In genomic region chr9:33179298-33179697, GRCh38 we compare ENCODE assay signal across 1 cellular context.
A peak's percentile ranks its signal among the peaks of the same experiment; 100 is the strongest.
TF ChIP-seq lines count a peak whose summit lies in the region.

No MANE protein-coding gene starts in this region.

TF ChIP-seq in HepG2, 621 proteins besides CTCF, POLR2A, EP300 and RAD21:
- no peak for TF ChIP-seq GATAD1 (CRISPR knock-in tag; IDR thresholded peaks at IDR 0.05)
- TF ChIP-seq FOXO4 (CRISPR knock-in tag; conservative IDR thresholded peaks at IDR 0.05): 0 out of 2 replicates have a peak, but pooled peaks have one; percentile 25
- peak; percentile 38 for TF ChIP-seq SMC3 (IDR thresholded peaks at IDR 0.05; ENCODE audit: low read length)
- peak; percentile 64 for TF ChIP-seq STAG1 (CRISPR knock-in tag; IDR thresholded peaks at IDR 0.05)
